ENCODE assay signal across 8 cellular contexts in genomic region chr12:71755146-71755892, GRCh38. TPM values are rescaled to one million over a fixed set of nuclear protein-coding genes. Genes with fewer than 3 reads are reported as not detected.
DNase-seq lines count a peak whose midpoint lies in the region; ATAC-seq and TF ChIP-seq lines count a peak whose summit lies in the region.

No MANE protein-coding gene starts in this region.

- H2AFZ ChIP-seq in fibroblast of lung (ENCODE audit: low read length) (peak overlapping the region; percentile 39), neural cell (ENCODE audit: low read depth, low read length) (peak overlapping the region; percentile 19)

- H3K27me3 Mint-ChIP-seq in stimulated activated naive CD8-positive, alpha-beta T cell treated with anti-CD3 and anti-CD28 coated beads, Interleukin-15, amount 100 ng/mL, for 72 hours, result peaks cover 21% of the 10 kb centered on the region

- peak overlapping the region; percentile 79 to 98 (median 90) for H3K4me3 ChIP-seq in fibroblast of lung (replicated peaks in 1 of 4; ENCODE audit: control extremely low read depth in 1 of 4, insufficient read depth in 1 of 4, low read depth in 3 of 4, low read length in 4 of 4)
- H3K4me3 ChIP-seq in neural cell (ENCODE audit: low read length), result peak overlapping the region; percentile 98

- no peak for TF ChIP-seq EP300 in neural cell (conservative IDR thresholded peaks at IDR 0.05; ENCODE audit: poor library complexity, severe bottlenecking)

- H3K4me3 Mint-ChIP-seq in stimulated activated naive CD8-positive, alpha-beta T cell treated with anti-CD3 and anti-CD28 coated beads, Interleukin-15, amount 100 ng/mL, for 72 hours, result peak overlapping the region; percentile 88 to 93

- TF ChIP-seq RAD21 in neural cell (conservative IDR thresholded peaks at IDR 0.05), result no peak

- TF ChIP-seq CTCF in fibroblast of lung (conservative IDR thresholded peaks at IDR 0.05 in 1 of 2, IDR thresholded peaks at IDR 0.05 in 1 of 2; ENCODE audit: low read depth in 1 of 2, low read length in 2 of 2) (peak in 1 of 2 donors; percentile 1), neural cell (IDR thresholded peaks at IDR 0.05; ENCODE audit: poor library complexity, severe bottlenecking) (no peak)

- H3K27me3 ChIP-seq in fibroblast of lung (ENCODE audit: control insufficient read depth, insufficient read depth, low read length) (no peaks in the 10 kb centered on the region), neural cell (ENCODE audit: insufficient read depth, low read depth, low read length) (no peaks in the 10 kb centered on the region)

- H3K27ac Mint-ChIP-seq in stimulated activated naive CD8-positive, alpha-beta T cell treated with anti-CD3 and anti-CD28 coated beads, Interleukin-15, amount 100 ng/mL, for 72 hours, result peak overlapping the region; percentile 95 to 98

- peaks cover 37% of the 10 kb centered on the region for H3K4me1 Mint-ChIP-seq in stimulated activated naive CD8-positive, alpha-beta T cell treated with anti-CD3 and anti-CD28 coated beads, Interleukin-15, amount 100 ng/mL, for 72 hours

- peak; percentile 59 for ATAC-seq in HG02759 (IDR thresholded peaks at IDR 0.05; ENCODE audit: unreplicated experiment)
- ATAC-seq in stimulated activated naive CD8-positive, alpha-beta T cell treated with anti-CD3 and anti-CD28 coated beads, Interleukin-15, amount 100 ng/mL, for 72 hours, result peak; percentile 84

- peaks cover 12 to 17% of the 10 kb centered on the region in 2 donors for H3K9me3 Mint-ChIP-seq in stimulated activated naive CD8-positive, alpha-beta T cell treated with anti-CD3 and anti-CD28 coated beads, Interleukin-15, amount 100 ng/mL, for 72 hours

- peaks cover 53% of the 10 kb centered on the region for H3K79me2 ChIP-seq in fibroblast of lung (ENCODE audit: control insufficient read depth, insufficient read depth, low read length)
- peaks cover 51% of the 10 kb centered on the region for H3K79me2 ChIP-seq in neural cell (replicated peaks; ENCODE audit: insufficient read depth, low read length)

- H4K20me1 ChIP-seq in fibroblast of lung (ENCODE audit: control insufficient read depth, extremely low read depth, insufficient read depth, low read length) (no peaks in the 10 kb centered on the region), neural cell (ENCODE audit: insufficient read depth) (peaks cover 3% of the 10 kb centered on the region)

- H3K36me3 ChIP-seq in fibroblast of lung (ENCODE audit: control insufficient read depth, insufficient read depth, low read length) (peaks cover 2% of the 10 kb centered on the region), neural cell (ENCODE audit: insufficient read depth, low read length) (no peaks in the 10 kb centered on the region)

- no peaks in the 10 kb centered on the region for H3K9me2 ChIP-seq in neural cell (ENCODE audit: insufficient read depth, low read length)

- H3K4me2 ChIP-seq in fibroblast of lung (ENCODE audit: extremely low read depth, insufficient read depth, low read length) (peak overlapping the region; percentile 89), neural cell (ENCODE audit: low read length) (peak overlapping the region; percentile 99)

- no peaks in the 10 kb centered on the region for H3F3A ChIP-seq in neural cell (ENCODE audit: insufficient read depth, low read length, poor library complexity, severe bottlenecking)

- H3K9ac ChIP-seq in fibroblast of lung (ENCODE audit: insufficient read depth, low read length), result peak overlapping the region; percentile 96
- H3K9ac ChIP-seq in neural cell (ENCODE audit: low read length), result peak overlapping the region; percentile 86

- H3K9me3 ChIP-seq in fibroblast of lung (ENCODE audit: control insufficient read depth, insufficient read depth, low read depth, low read length) (peaks cover 1% of the 10 kb centered on the region), neural cell (ENCODE audit: low read length) (peaks cover 3% of the 10 kb centered on the region)

- DNase-seq in NCI-H345 treated with DMSO at 0.1 percent for 48 hours (lab: John Stamatoyannopoulos, UW; ENCODE audit: unreplicated experiment) (peak; percentile 7), NCI-H345 (lab: John Stamatoyannopoulos, UW) (no peak), NCI-H2227 treated with DMSO at 0.1 percent for 48 hours (lab: John Stamatoyannopoulos, UW) (peak; percentile 18), fibroblast of lung (ENCODE audit: low read depth in 2 of 2) (peak; percentile 62 to 64)
- peak; percentile 75 to 76 for DNase-seq in activated T-cell treated with anti-CD3 and anti-CD28 coated beads, Interleukin-2, amount 50 U/mL, for 48 hours
- peak; percentile 53 to 84 for DNase-seq in stimulated activated naive CD8-positive, alpha-beta T cell treated with anti-CD3 and anti-CD28 coated beads, Interleukin-15, amount 100 ng/mL, for 72 hours

- H3K4me1 ChIP-seq in fibroblast of lung (ENCODE audit: control insufficient read depth, extremely low read depth, insufficient read depth, low read length), result peaks cover 2% of the 10 kb centered on the region

- H3K27ac ChIP-seq in fibroblast of lung (ENCODE audit: insufficient read depth, low read length) (peak overlapping the region; percentile 95), neural cell (ENCODE audit: low read length) (peak overlapping the region; percentile 85)

TF ChIP-seq in neural cell, 6 proteins besides CTCF, POLR2A, EP300 and RAD21:
- TF ChIP-seq MXI1 (conservative IDR thresholded peaks at IDR 0.05; ENCODE audit: poor library complexity, severe bottlenecking), result peak; percentile 52
- TF ChIP-seq, protein P1, sequence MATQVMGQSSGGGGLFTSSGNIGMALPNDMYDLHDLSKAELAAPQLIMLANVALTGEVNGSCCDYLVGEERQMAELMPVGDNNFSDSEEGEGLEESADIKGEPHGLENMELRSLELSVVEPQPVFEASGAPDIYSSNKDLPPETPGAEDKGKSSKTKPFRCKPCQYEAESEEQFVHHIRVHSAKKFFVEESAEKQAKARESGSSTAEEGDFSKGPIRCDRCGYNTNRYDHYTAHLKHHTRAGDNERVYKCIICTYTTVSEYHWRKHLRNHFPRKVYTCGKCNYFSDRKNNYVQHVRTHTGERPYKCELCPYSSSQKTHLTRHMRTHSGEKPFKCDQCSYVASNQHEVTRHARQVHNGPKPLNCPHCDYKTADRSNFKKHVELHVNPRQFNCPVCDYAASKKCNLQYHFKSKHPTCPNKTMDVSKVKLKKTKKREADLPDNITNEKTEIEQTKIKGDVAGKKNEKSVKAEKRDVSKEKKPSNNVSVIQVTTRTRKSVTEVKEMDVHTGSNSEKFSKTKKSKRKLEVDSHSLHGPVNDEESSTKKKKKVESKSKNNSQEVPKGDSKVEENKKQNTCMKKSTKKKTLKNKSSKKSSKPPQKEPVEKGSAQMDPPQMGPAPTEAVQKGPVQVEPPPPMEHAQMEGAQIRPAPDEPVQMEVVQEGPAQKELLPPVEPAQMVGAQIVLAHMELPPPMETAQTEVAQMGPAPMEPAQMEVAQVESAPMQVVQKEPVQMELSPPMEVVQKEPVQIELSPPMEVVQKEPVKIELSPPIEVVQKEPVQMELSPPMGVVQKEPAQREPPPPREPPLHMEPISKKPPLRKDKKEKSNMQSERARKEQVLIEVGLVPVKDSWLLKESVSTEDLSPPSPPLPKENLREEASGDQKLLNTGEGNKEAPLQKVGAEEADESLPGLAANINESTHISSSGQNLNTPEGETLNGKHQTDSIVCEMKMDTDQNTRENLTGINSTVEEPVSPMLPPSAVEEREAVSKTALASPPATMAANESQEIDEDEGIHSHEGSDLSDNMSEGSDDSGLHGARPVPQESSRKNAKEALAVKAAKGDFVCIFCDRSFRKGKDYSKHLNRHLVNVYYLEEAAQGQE (IDR thresholded peaks at IDR 0.05; ENCODE audit: borderline replicate concordance), result no peak
- TF ChIP-seq SMC3 (conservative IDR thresholded peaks at IDR 0.05; ENCODE audit: poor library complexity), result no peak
- no peak for TF ChIP-seq POLR2AphosphoS5 (IDR thresholded peaks at IDR 0.05)
- peak; percentile 6 for TF ChIP-seq TAF1 (IDR thresholded peaks at IDR 0.05; ENCODE audit: low read depth)
- no peak for TF ChIP-seq EZH2 (IDR thresholded peaks at IDR 0.05; ENCODE audit: borderline replicate concordance, insufficient read depth, low read length, poor library complexity, severe bottlenecking)

RNA-seq across cellular contexts. Expression of gene RAB21, which starts 0.7 kb away (rescaled TPM):
- total RNA-seq in fibroblast of lung, result 9.0 and 11.4 TPM in 2 replicates
- polyA plus RNA-seq in fibroblast of lung, result 27.4 and 29.7 TPM in 2 replicates
- 44.5 and 49.2 TPM in 2 replicates for polyA plus RNA-seq in fibroblast of lung (2012)
- 1.8 and 7.3 TPM in 2 replicates for polyA minus RNA-seq in fibroblast of lung (ENCODE audit: low replicate concordance)
- polyA plus RNA-seq in neural cell, result 26.3 and 28.4 TPM in 2 replicates
- polyA minus RNA-seq in neural cell, result 31.9 and 32.1 TPM in 2 replicates
